In genomic region chr6:137811121-137811911, GRCh38 we compare ENCODE assay signal across 1 cellular context.
TF ChIP-seq lines count a peak whose summit lies in the region.

No MANE protein-coding gene starts in this region.

TF ChIP-seq in HepG2, 621 proteins besides CTCF, POLR2A, EP300 and RAD21 (continued from another document and continues in another):
- TF ChIP-seq ZNF281 (CRISPR knock-in tag; IDR thresholded peaks at IDR 0.05; ENCODE audit: borderline replicate concordance) (no peak), BRF2 (CRISPR knock-in tag; IDR thresholded peaks at IDR 0.05) (no peak), ZNF703 (CRISPR knock-in tag; IDR thresholded peaks at IDR 0.05; ENCODE audit: borderline replicate concordance) (no peak), DDIT3 (CRISPR knock-in tag; IDR thresholded peaks at IDR 0.05) (no peak), ZNF747 (CRISPR knock-in tag; IDR thresholded peaks at IDR 0.05; ENCODE audit: borderline replicate concordance) (no peak), ZNF263 (CRISPR knock-in tag; IDR thresholded peaks at IDR 0.05) (no peak), TEF (CRISPR knock-in tag; IDR thresholded peaks at IDR 0.05) (no peak), ARID5B (CRISPR knock-in tag; IDR thresholded peaks at IDR 0.05) (peak; percentile 97), ATF3 (CRISPR knock-in tag; IDR thresholded peaks at IDR 0.05) (peak; percentile 71), HMGXB4 (CRISPR knock-in tag; IDR thresholded peaks at IDR 0.05; ENCODE audit: borderline replicate concordance in 1 of 2, low read depth in 1 of 2) (peak in 1 of 2 experiments; percentile 56; a peak in 1 of 4 replicates), ZNF670 (CRISPR knock-in tag; IDR thresholded peaks at IDR 0.05; ENCODE audit: borderline replicate concordance) (no peak; the same call in 1 of the 2 replicates), ZFP1 (CRISPR knock-in tag; IDR thresholded peaks at IDR 0.05) (no peak), ZNF7 (CRISPR knock-in tag; IDR thresholded peaks at IDR 0.05) (no peak), YEATS2 (CRISPR knock-in tag; IDR thresholded peaks at IDR 0.05; ENCODE audit: borderline replicate concordance) (peak; percentile 22; the same call in 1 of the 2 replicates), ZNF432 (CRISPR knock-in tag; IDR thresholded peaks at IDR 0.05; ENCODE audit: borderline replicate concordance) (no peak), ATF4 (CRISPR knock-in tag; IDR thresholded peaks at IDR 0.05) (no peak), ETS1 (CRISPR knock-in tag; IDR thresholded peaks at IDR 0.05) (peak; percentile 64; the same call in 1 of the 2 replicates), GMEB1 (CRISPR knock-in tag; IDR thresholded peaks at IDR 0.05; ENCODE audit: borderline replicate concordance) (no peak), ZFY (CRISPR knock-in tag; IDR thresholded peaks at IDR 0.05) (no peak), ZNF142 (CRISPR knock-in tag; IDR thresholded peaks at IDR 0.05) (0 out of 2 replicates have a peak, but pooled peaks have one; percentile 30), ZKSCAN1 (IDR thresholded peaks at IDR 0.05; ENCODE audit: low read length) (no peak), CCAR2 (optimal IDR thresholded peaks at IDR 0.05; ENCODE audit: low read depth, low read length) (no peak), NR2C2 (CRISPR knock-in tag; IDR thresholded peaks at IDR 0.05; ENCODE audit: borderline replicate concordance) (no peak), ZNF672 (CRISPR knock-in tag; IDR thresholded peaks at IDR 0.05) (no peak), DPF2 (CRISPR knock-in tag; IDR thresholded peaks at IDR 0.05; ENCODE audit: borderline replicate concordance, low read depth) (peak; percentile 86), KAT8 (CRISPR knock-in tag; IDR thresholded peaks at IDR 0.05) (peak; percentile 68; the same call in 1 of the 2 replicates), CBX1 (IDR thresholded peaks at IDR 0.05; ENCODE audit: low read depth) (peak; percentile 35), ZNF678 (CRISPR knock-in tag; IDR thresholded peaks at IDR 0.05) (no peak), CCDC6 (CRISPR knock-in tag; IDR thresholded peaks at IDR 0.05) (no peak), ZMYM3 (CRISPR knock-in tag; IDR thresholded peaks at IDR 0.05) (peak; percentile 96), ZNF253 (CRISPR knock-in tag; IDR thresholded peaks at IDR 0.05; ENCODE audit: borderline replicate concordance) (no peak), HDAC2 (CRISPR knock-in tag; IDR thresholded peaks at IDR 0.05) (peak; percentile 85), ZNF331 (CRISPR knock-in tag; IDR thresholded peaks at IDR 0.05) (peak; percentile 81), RARG (CRISPR knock-in tag; IDR thresholded peaks at IDR 0.05; ENCODE audit: low read depth) (0 out of 2 replicates have a peak, but pooled peaks have one; percentile 41), ZZZ3 (CRISPR knock-in tag; IDR thresholded peaks at IDR 0.05; ENCODE audit: borderline replicate concordance) (no peak), SSRP1 (CRISPR knock-in tag; IDR thresholded peaks at IDR 0.05) (no peak)
